In the genomic region with DNA sequence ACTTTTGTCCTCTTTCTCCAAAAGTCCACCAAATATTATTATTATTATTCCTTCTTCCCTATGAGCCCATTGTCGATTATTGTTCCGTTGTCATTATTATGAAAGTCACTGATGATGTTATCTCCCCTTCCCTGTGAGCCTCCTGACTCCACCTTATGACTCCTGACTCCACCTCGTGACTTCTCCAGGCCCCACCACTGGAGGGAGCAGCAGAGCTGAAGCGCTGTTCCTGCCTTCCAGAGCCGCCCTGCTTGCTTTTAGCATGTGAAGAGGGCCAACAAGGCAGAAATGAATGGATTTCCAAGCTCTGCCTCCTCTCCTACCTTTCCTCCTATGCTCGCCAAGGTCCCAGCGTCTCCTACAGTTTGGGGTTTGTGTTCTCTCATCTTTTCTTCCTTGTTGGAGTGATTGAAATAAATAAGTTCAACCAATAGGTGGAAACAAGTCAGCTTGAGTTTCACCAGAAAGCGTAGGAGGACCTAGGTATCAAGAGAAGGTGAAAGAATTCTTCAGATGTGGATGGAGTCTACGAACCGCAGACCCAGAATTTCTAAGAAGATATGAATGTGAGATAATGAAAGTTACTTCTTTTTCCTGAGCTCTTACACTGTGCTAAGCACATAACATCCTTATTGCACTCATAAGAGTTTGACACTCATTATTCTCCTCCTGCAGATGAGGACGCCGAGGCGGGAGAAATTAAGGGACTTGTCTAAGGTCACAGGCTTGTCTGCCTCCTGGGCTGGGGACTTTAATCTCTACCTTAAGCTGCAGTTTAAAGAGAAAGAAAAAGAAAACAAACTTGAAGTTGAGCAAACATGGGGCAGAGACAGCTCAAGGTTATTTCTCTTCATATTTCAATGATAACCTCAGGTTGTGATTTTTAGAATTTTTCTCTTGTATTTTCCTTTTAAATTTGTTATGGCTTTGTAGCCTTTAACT, we compare ENCODE assay signal across 8 cellular contexts. TPM values are rescaled to one million over a fixed set of nuclear protein-coding genes. Genes with fewer than 3 reads are reported as not detected.
A peak's percentile ranks its signal among the peaks of the same experiment; 100 is the strongest.
DNase-seq lines count a peak whose midpoint lies in the region; ATAC-seq, FAIRE-seq and TF ChIP-seq lines count a peak whose summit lies in the region.

No MANE protein-coding gene starts in this region.

- H3K27ac ChIP-seq in A549 = no peak overlapping the region
- no peak overlapping the region for H3K27ac ChIP-seq in Panc1 (ENCODE audit: low read length)
- H3K27ac ChIP-seq in aorta (ENCODE audit: low read depth in 1 of 2, low read length in 2 of 2) = no peak overlapping the region

- ATAC-seq in A549 = peak; percentile 85 to 93
- ATAC-seq in Panc1 = peak; percentile 58; the same call in 1 of the 2 replicates
- ATAC-seq in HG03565 (IDR thresholded peaks at IDR 0.05; ENCODE audit: unreplicated experiment) = no peak
- ATAC-seq in aorta (ENCODE audit: low FRiP score) = no peak
- ATAC-seq in GM19035 (IDR thresholded peaks at IDR 0.05; ENCODE audit: unreplicated experiment) = no peak

- H3K4me1 ChIP-seq in A549 (no peaks in the 10 kb centered on the region), Panc1 (ENCODE audit: control insufficient read depth, insufficient read depth, low read length) (no peaks in the 10 kb centered on the region), aorta (ENCODE audit: control insufficient read depth in 1 of 2, insufficient read depth in 2 of 2, low read length in 2 of 2) (no peaks in the 10 kb centered on the region)

- H3K9me3 ChIP-seq in A549 (no peaks in the 10 kb centered on the region), Panc1 (ENCODE audit: control insufficient read depth, insufficient read depth, low read depth, low read length) (no peaks in the 10 kb centered on the region), aorta (ENCODE audit: control insufficient read depth, low read length) (no peaks in the 10 kb centered on the region)

- POLR2A ChIA-PET in A549 (lab: Yijun Ruan, JAX) = no interaction called here
- POLR2A ChIA-PET in Panc1 (lab: Charles Lee) = interaction anchor here (0.7 kb wide), 1 partner anchor 346 kb away, joined by 4 read pairs; no protein-coding TSS in a partner anchor

- FAIRE-seq in A549 (lab: Jason Lieb, UNC) (peak; percentile 93), GM12891 (lab: Jason Lieb, UNC) (peak; percentile 54)

- TF ChIP-seq CTCF in A549 (IDR thresholded peaks at IDR 0.05) (peak; percentile 59), Panc1 (IDR thresholded peaks at IDR 0.05) (peak; percentile 66)

- intact Hi-C loops in Panc1 (cut with micrococcal nuclease; ENCODE audit: unreplicated experiment) = no loop called here
- intact Hi-C loops in aorta (cut with DNase I) = no loop called here

- H3K27me3 ChIP-seq in Panc1 (ENCODE audit: control insufficient read depth, insufficient read depth, low read length) (peaks cover 2% of the 10 kb centered on the region; the same call in 1 of the 2 replicates), aorta (ENCODE audit: control insufficient read depth in 1 of 2, insufficient read depth in 2 of 2, low read length in 1 of 2) (no peaks in the 10 kb centered on the region)

- H3K36me3 ChIP-seq in Panc1 (ENCODE audit: control insufficient read depth, insufficient read depth, low read length) (no peaks in the 10 kb centered on the region), aorta (ENCODE audit: control insufficient read depth in 1 of 2, insufficient read depth in 2 of 2, low read length in 1 of 2) (no peaks in the 10 kb centered on the region)

- peak; percentile 37 to 51 for DNase-seq in A549 (ENCODE audit: low read depth in 1 of 2, low spot score in 1 of 2)
- no peak for DNase-seq in GM12891 (ENCODE audit: insufficient read length, low spot score)
- DNase-seq in Panc1 (ENCODE audit: low read depth, low spot score) = no peak
- peak; percentile 5 to 46 for DNase-seq in erythroblast (lab: John Stamatoyannopoulos, UW)
- DNase-seq in activated CD8-positive, alpha-beta memory T cell treated with anti-CD3 and anti-CD28 coated beads, Interleukin-2, amount 50 U/mL, for 4 hours = no peak
- no peak for DNase-seq in aorta

- no peak overlapping the region for H3K4me2 ChIP-seq in A549

- TF ChIP-seq POLR2A in A549 (IDR thresholded peaks at IDR 0.05; ENCODE audit: low read length) (no peak), GM12891 (IDR thresholded peaks at IDR 0.05; ENCODE audit: low read depth, low read length) (no peak), erythroblast (IDR thresholded peaks at IDR 0.05; ENCODE audit: low read length) (no peak)

- TF ChIP-seq RAD21 in A549 (conservative IDR thresholded peaks at IDR 0.05 in 1 of 2, IDR thresholded peaks at IDR 0.05 in 1 of 2) = peak; percentile 64 to 65

- TF ChIP-seq EP300 in A549 (IDR thresholded peaks at IDR 0.05) = no peak

- in situ Hi-C loops in Panc1 (cut with HindIII; ENCODE audit: low pct_unique_long_range_greater_than_20kb, low sequenced_read_pairs) = no loop called here

- no TSS peak for BruUV-seq in Panc1 (replicated peaks; lab: Mats Ljungman, UMichigan)

- 42% methylated on average over 13 of the region's 13 CpGs for WGBS in A549 (ENCODE audit: missing lambda C conversion rate)
- WGBS in aorta, 2 donors = 66 to 69% methylated on average over 13 of the region's 13 CpGs

- CTCF ChIA-PET in A549 (lab: Yijun Ruan, JAX) = interaction anchor here (0.7 to 3.8 kb wide), 16 partner anchors 8 to 602 kb away, joined by 3 to 22 read pairs (median 4); no protein-coding TSS in a partner anchor
- CTCF ChIA-PET in Panc1 (lab: Charles Lee) = interaction anchor here (0.7 kb wide), 1 partner anchor 11 kb away, joined by 5 read pairs; no protein-coding TSS in a partner anchor

- H3K4me3 ChIP-seq in A549 (no peak overlapping the region), Panc1 (ENCODE audit: low read depth in 2 of 2, low read length in 2 of 2) (no peak overlapping the region), aorta (ENCODE audit: low read length in 2 of 2) (no peak overlapping the region)

TF ChIP-seq in A549, 52 proteins besides CTCF, POLR2A, EP300 and RAD21:
- peak; percentile 72 for TF ChIP-seq SMC3 (IDR thresholded peaks at IDR 0.05)
- no peak for TF ChIP-seq EHF (CRISPR knock-in tag; IDR thresholded peaks at IDR 0.05)

TF ChIP-seq in GM12891, 5 proteins besides CTCF, POLR2A, EP300 and RAD21:
- TF ChIP-seq POLR2AphosphoS5 (IDR thresholded peaks at IDR 0.05; ENCODE audit: low read depth, low read length) = no peak
- no peak for TF ChIP-seq POU2F2 (IDR thresholded peaks at IDR 0.05; ENCODE audit: low read depth, low read length)
- no peak for TF ChIP-seq SPI1 (IDR thresholded peaks at IDR 0.05; ENCODE audit: low read depth, low read length)

RNA-seq across cellular contexts. Expression of a gene that starts 26.1 kb away (rescaled TPM):
- polyA plus RNA-seq in A549 (2011; rRNA removed) = 1.9 and 2.6 TPM in 2 replicates
- 0.16 and 0.20 TPM in 2 replicates for polyA plus RNA-seq in A549 (2012; cell fraction: cytosol; rRNA removed)
- polyA plus RNA-seq in A549 (2012; cell fraction: nucleus; rRNA removed) = 0.73 and 0.84 TPM in 2 replicates
- polyA plus RNA-seq in A549 (2017; fragmentation: RNase III; extraction: RNeasy Plus Mini Kit Qiagen cat#74134 plus additional on column Dnase treatment) = 0.50 to 0.68 TPM (median 0.54 TPM) in 3 replicates
- 1.9 TPM in 2 replicates for polyA minus RNA-seq in A549 (2011; rRNA and poly(A)+ RNA removed)
- polyA plus RNA-seq in GM12891 (2012; ENCODE audit: low read depth, missing spikeins) = not detected
- 0.08 TPM for total RNA-seq in Panc1 (2021; ENCODE audit: unreplicated experiment)
- polyA plus RNA-seq in Panc1 (2012; ENCODE audit: insufficient read length) = 0.05 TPM
- total RNA-seq in aorta = 1 to 10 TPM; 2.5 to 3.2 TPM
- polyA plus RNA-seq in aorta = under 1 TPM in 1 of 2 donors, not detected in 1; 0.97 TPM

Comparison
In these comparisons a context has a peak if more than half of its experiments do, and no peak if none do; other contexts are left out.
1. ATAC-seq: peak in A549 (2 of 2) and Panc1 (single experiment); none in HG03565 (single experiment), aorta (single experiment) and GM19035 (single experiment).
2. DNase-seq: peak in A549 (2 of 2) and erythroblast (2 of 2); none in GM12891 (single experiment), Panc1 (single experiment), activated CD8-positive, alpha-beta memory T cell treated with anti-CD3 and anti-CD28 coated beads, Interleukin-2, amount 50 U/mL, for 4 hours (single experiment) and aorta (0 of 2).